Comparison of ENCODE assay signal across 20 cellular contexts in the genomic region with DNA sequence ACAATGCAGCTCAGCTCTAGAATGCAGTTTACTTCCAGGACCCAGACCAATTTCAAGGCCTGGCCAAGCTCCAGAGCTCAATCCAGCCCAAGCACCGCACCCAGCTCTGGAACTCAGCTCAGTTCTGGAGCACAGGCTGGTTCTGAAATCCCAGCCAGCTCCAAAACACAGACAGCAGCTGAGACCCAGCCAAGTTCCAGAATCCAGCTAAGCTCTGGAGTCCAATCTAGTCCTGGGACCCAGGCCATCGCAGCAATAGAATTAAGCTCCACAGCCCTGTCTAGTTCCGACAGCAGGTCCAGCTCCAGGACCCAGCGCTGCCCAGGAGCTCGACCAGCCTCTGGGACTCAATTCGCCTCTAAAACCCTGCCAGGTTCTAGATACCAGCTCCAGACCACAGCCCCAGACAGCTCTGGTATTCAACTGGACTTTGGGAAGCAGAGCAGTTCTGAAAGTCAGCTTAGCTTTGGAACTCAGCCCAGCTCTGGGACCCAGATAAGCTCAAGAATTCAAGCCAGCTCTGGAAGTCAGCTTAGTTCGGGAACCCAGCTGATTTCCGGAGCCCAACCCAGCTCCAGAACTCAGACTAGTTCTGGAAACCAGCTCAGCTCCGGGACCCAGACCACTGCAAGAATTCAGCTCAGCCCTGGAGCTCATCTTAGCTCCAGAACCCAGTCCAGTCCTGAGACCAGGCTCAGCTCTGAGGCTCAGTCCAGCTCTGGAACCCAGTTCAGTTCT. TPM values are rescaled to one million over a fixed set of nuclear protein-coding genes. Genes with fewer than 3 reads are reported as not detected.
DNase-seq lines count a peak whose midpoint lies in the region; ATAC-seq, FAIRE-seq and TF ChIP-seq lines count a peak whose summit lies in the region.
"Had no signal": no experiment of that assay in that cellular context is flagged by ENCODE, and none has a peak within 500 bp of the region (broad histone marks: within the 10 kb centered on the region; RNA-seq: fewer than 3 reads in every experiment).

No MANE protein-coding gene starts in this region.

- no peak for DNase-seq in HEK293T (ENCODE audit: extremely low spot score)
- no peak for DNase-seq in K562 (ENCODE audit: extremely low read depth in 1 of 4, low spot score in 3 of 4)
- DNase-seq in left ventricle myocardium inferior = no peak
- DNase-seq in stomach = peak; percentile 61
- no peak for DNase-seq in NCI-H2227 (lab: John Stamatoyannopoulos, UW; ENCODE audit: unreplicated experiment)
- DNase-seq in Calu3 = no peak
- no peak for DNase-seq in mesothelial cell of epicardium (ENCODE audit: low spot score in 2 of 2, unreplicated experiment in 2 of 2)
- DNase-seq: AML-193, DMS153, EL, GOT3, IMR-90, NCI-H1105, NCI-H1694 treated with DMSO at 0.1 percent for 48 hours, NCI-H2107, NCI-H226, NCI-H524 treated with DMSO at 0.1 percent for 48 hours, SHP77 had no signal

- no peak overlapping the region for H2AFZ ChIP-seq in K562 (ENCODE audit: low read depth, low read length)

- ATAC-seq in K562 = no peak
- ATAC-seq: Panc1 had no signal

- FAIRE-seq in K562 (lab: Jason Lieb, UNC) = no peak

- BruUV-seq in K562 (replicated peaks; lab: Mats Ljungman, UMichigan) (no TSS peak), Calu3 (replicated peaks; lab: Mats Ljungman, UMichigan) (no TSS peak)

- TF ChIP-seq CTCF in K562 (IDR thresholded peaks at IDR 0.05 in 2 of 3, conservative IDR thresholded peaks at IDR 0.05 in 1 of 3; ENCODE audit: insufficient read depth in 2 of 3, low read depth in 1 of 3, low read length in 3 of 3) (no peak), left ventricle myocardium inferior (IDR thresholded peaks at IDR 0.05; ENCODE audit: borderline replicate concordance) (no peak), stomach (IDR thresholded peaks at IDR 0.05) (no peak), Calu3 (IDR thresholded peaks at IDR 0.05; ENCODE audit: unreplicated experiment) (no peak), mesothelial cell of epicardium (IDR thresholded peaks at IDR 0.05; ENCODE audit: unreplicated experiment) (no peak)

- TF ChIP-seq RAD21 in K562 (CRISPR knock-in tag; conservative IDR thresholded peaks at IDR 0.05 in 1 of 2, IDR thresholded peaks at IDR 0.05 in 1 of 2) = no peak

- H3K4me1 ChIP-seq in K562 (replicated peaks in 1 of 2; ENCODE audit: control insufficient read depth in 2 of 2, insufficient read depth in 2 of 2, low read length in 2 of 2) = peaks cover 0 to 14% of the 10 kb centered on the region in 2 experiments; a peak in 1 of 5 replicates
- H3K4me1 ChIP-seq in left ventricle myocardium inferior = peaks cover 7% of the 10 kb centered on the region
- H3K4me1 ChIP-seq in stomach = peaks cover 0 to 4% (median 3%) of the 10 kb centered on the region in 4 donors

- in situ Hi-C loops in K562 (cut with MboI) = no loop called here

- no peak overlapping the region for H3K9ac ChIP-seq in K562 (ENCODE audit: insufficient read depth in 1 of 2, low read depth in 2 of 2, low read length in 2 of 2)

- H3K27ac Mint-ChIP-seq in Calu3 (ENCODE audit: unreplicated experiment) (no peak overlapping the region), mesothelial cell of epicardium (no peak overlapping the region)

- CTCF ChIA-PET in HEK293T (lab: Yijun Ruan, JAX) = interaction anchor here (0.6 to 1.9 kb wide), 3 partner anchors 16 to 111 kb away, joined by 4 to 5 read pairs (median 4); no protein-coding TSS in a partner anchor
- CTCF ChIA-PET in K562 (lab: Yijun Ruan, JAX; ENCODE audit: low intra/inter-chr PET ratio) = no interaction called here
- CTCF ChIA-PET in Calu3 (lab: Charles Lee) = interaction anchor here (0.5 to 0.6 kb wide), 2 partner anchors 12 to 226 kb away, joined by 3 to 4 read pairs; no protein-coding TSS in a partner anchor

- H3K27me3 ChIP-seq in K562 (ENCODE audit: control insufficient read depth in 2 of 2, insufficient read depth in 2 of 2, low read length in 2 of 2) (no peaks in the 10 kb centered on the region), left ventricle myocardium inferior (ENCODE audit: low read depth) (peaks cover 10% of the 10 kb centered on the region), stomach (peaks cover 0 to 10% (median 0%) of the 10 kb centered on the region in 3 donors)

- intact Hi-C loops in K562 (cut with micrococcal nuclease) (no loop called here), left ventricle myocardium inferior (cut with micrococcal nuclease) (no loop called here), stomach (cut with DNase I; ENCODE audit: low total_unique reads) (no loop called here), Calu3 (cut with micrococcal nuclease; ENCODE audit: unreplicated experiment) (no loop called here)

- H3K4me3 ChIP-seq in K562 (no peak overlapping the region), left ventricle myocardium inferior (no peak overlapping the region), stomach (no peak overlapping the region)

- H3K4me1 Mint-ChIP-seq in Calu3 (ENCODE audit: low read depth, unreplicated experiment) (no peaks in the 10 kb centered on the region), mesothelial cell of epicardium (no peaks in the 10 kb centered on the region)
- H3K4me1 Mint-ChIP-seq: CD14-positive monocyte had no signal

- TF ChIP-seq EP300 in K562 (IDR thresholded peaks at IDR 0.05; ENCODE audit: low read length) (no peak), stomach (IDR thresholded peaks at IDR 0.05) (no peak)

- TF ChIP-seq POLR2A in K562 (conservative IDR thresholded peaks at IDR 0.05) = no peak
- TF ChIP-seq POLR2A in stomach (IDR thresholded peaks at IDR 0.05) = no peak

- H3K9me3 ChIP-seq in K562 (replicated peaks; ENCODE audit: control insufficient read depth, insufficient read depth, low read depth, low read length) (peaks cover 14% of the 10 kb centered on the region), left ventricle myocardium inferior (replicated peaks) (no peaks in the 10 kb centered on the region), stomach (no peaks in the 10 kb centered on the region)

- H3K36me3 ChIP-seq in K562 (ENCODE audit: control insufficient read depth, insufficient read depth, low read length) = peaks cover 3% of the 10 kb centered on the region; the same call in 1 of the 3 replicates
- H3K36me3 ChIP-seq in left ventricle myocardium inferior = no peaks in the 10 kb centered on the region
- H3K36me3 ChIP-seq in stomach = peaks cover 0 to 6% (median 0%) of the 10 kb centered on the region in 4 donors

- 56% methylated on average over 8 of the region's 9 CpGs for WGBS in K562 (ENCODE audit: insufficient coverage, low coverage, missing lambda C conversion rate)
- WGBS in stomach, 5 donors = 49 to 77% (median 57%) methylated on average over 8 to 9 of the region's 9 CpGs

- POLR2A ChIA-PET in HEK293T (lab: Yijun Ruan, JAX) = interaction anchor here (1.3 kb wide), 1 partner anchor 16 kb away, joined by 7 read pairs; no protein-coding TSS in a partner anchor
- POLR2A ChIA-PET in K562 (lab: Yijun Ruan, JAX) = interaction anchor here (0.5 to 3.1 kb wide), 9 partner anchors 7 to 1213 kb away, joined by 3 to 29 read pairs (median 4); partner anchors contain the start of genes GIPC3 and TBXA2R

- H3K4me3 Mint-ChIP-seq in Calu3 (ENCODE audit: low read depth, unreplicated experiment) (no peak overlapping the region), mesothelial cell of epicardium (no peak overlapping the region)
- H3K4me3 Mint-ChIP-seq: CD14-positive monocyte had no signal

- no peak overlapping the region for H3K27ac ChIP-seq in K562 (ENCODE audit: extremely low read depth, low read depth, low read length)
- peak overlapping the region; percentile 59 for H3K27ac ChIP-seq in left ventricle myocardium inferior (replicated peaks)
- H3K27ac ChIP-seq in stomach = no peak overlapping the region

- no peaks in the 10 kb centered on the region for H3K36me3 Mint-ChIP-seq in Calu3 (ENCODE audit: insufficient read depth, unreplicated experiment)
- no peaks in the 10 kb centered on the region for H3K36me3 Mint-ChIP-seq in mesothelial cell of epicardium
- H3K36me3 Mint-ChIP-seq: CD14-positive monocyte had no signal

- no peak overlapping the region for H3K4me2 ChIP-seq in K562 (ENCODE audit: insufficient read depth, low read length)

- no peaks in the 10 kb centered on the region for H3K79me2 ChIP-seq in K562 (ENCODE audit: control insufficient read depth, insufficient read depth, low read length)

- H3K9me1 ChIP-seq in K562 (ENCODE audit: control insufficient read depth, insufficient read depth, low read length) = no peaks in the 10 kb centered on the region

- H3K9me3 Mint-ChIP-seq in Calu3 (ENCODE audit: low read depth, unreplicated experiment) (no peaks in the 10 kb centered on the region), mesothelial cell of epicardium (no peaks in the 10 kb centered on the region)

- H4K20me1 ChIP-seq in K562 (replicated peaks; ENCODE audit: control insufficient read depth, insufficient read depth, low read length) = no peaks in the 10 kb centered on the region

- peaks cover 23% of the 10 kb centered on the region for H3K27me3 Mint-ChIP-seq in Calu3 (ENCODE audit: unreplicated experiment)
- H3K27me3 Mint-ChIP-seq in mesothelial cell of epicardium (ENCODE audit: low read depth) = peaks cover 39% of the 10 kb centered on the region

RNA-seq across cellular contexts. Expression of gene GIPC3, which starts 6.8 kb away (rescaled TPM):
- total RNA-seq in K562 (2011; cell fraction: chromatin; rRNA removed; ENCODE audit: low replicate concordance) = 2.6 and 7.5 TPM in 2 replicates
- 3.8 and 5.5 TPM in 2 replicates for total RNA-seq in K562 (2011; cell fraction: nucleolus; rRNA removed)
- total RNA-seq in K562 (2011; cell fraction: nucleoplasm; rRNA removed) = 3.2 and 4.0 TPM in 2 replicates
- total RNA-seq in K562 (2014; rRNA removed) (0.54 and 1.2 TPM in 2 replicates), K562 (2014; rRNA removed; fragmentation: Illumina TruSeq; extraction: Trizol) (0.83 and 0.91 TPM in 2 replicates), K562 (2015; rRNA removed; fragmentation: Illumina TruSeq; extraction: Trizol) (0.98 and 1.0 TPM in 2 replicates), K562 (2021) (3.3 and 3.9 TPM in 2 replicates), left ventricle myocardium inferior (1.6 TPM), stomach (1 to 10 TPM in 1 of 5 donors, not detected in 4; 2.9 TPM), Calu3 (2022) (not detected in 2 replicates), mesothelial cell of epicardium (0.07 to 0.11 TPM (median 0.09 TPM) in 3 replicates)
- polyA plus RNA-seq in K562 (2011; rRNA removed) (2.5 and 3.1 TPM in 2 replicates), K562 (2014; fragmentation: Illumina TruSeq; extraction: Trizol) (3.0 and 3.6 TPM in 2 replicates), K562 (2014; fragmentation: Nextera tagmentation; extraction: Ambion mirVana) (under 1 TPM in 1 of 2 experiments, not detected in 1; 0.03 TPM), K562 (2014; rRNA removed) (1.9 and 2.3 TPM in 2 replicates), stomach (1 to 10 TPM in 2 of 3 donors, under 1 TPM in 1; 0.75 to 2.0 (median 1.1) TPM)
- polyA plus RNA-seq in K562 (2011; cell fraction: cytosol; rRNA removed) = 3.0 and 4.9 TPM in 2 replicates
- polyA plus RNA-seq in K562 (2011; cell fraction: nucleus; rRNA removed) = 5.3 and 8.9 TPM in 2 replicates
- 3.6 and 14.1 TPM in 2 replicates for polyA plus RNA-seq in K562 (2012)
- polyA minus RNA-seq in K562 (2011; rRNA and poly(A)+ RNA removed) = 2.0 and 3.2 TPM in 2 replicates
- polyA minus RNA-seq in K562 (2011; cell fraction: cytosol; rRNA and poly(A)+ RNA removed) = 5.9 and 6.7 TPM in 2 replicates
- polyA minus RNA-seq in K562 (2011; cell fraction: nucleus; rRNA and poly(A)+ RNA removed) = 1.6 and 2.1 TPM in 2 replicates

RNA-seq across cellular contexts. Expression of gene TBXA2R, which starts 14.6 kb away (rescaled TPM):
- 10.2 and 37.7 TPM in 2 replicates for total RNA-seq in K562 (2011; cell fraction: chromatin; rRNA removed; ENCODE audit: low replicate concordance)
- 58.8 and 84.5 TPM in 2 replicates for total RNA-seq in K562 (2011; cell fraction: nucleolus; rRNA removed)
- total RNA-seq in K562 (2011; cell fraction: nucleoplasm; rRNA removed) = 27.7 and 36.4 TPM in 2 replicates
- total RNA-seq in K562 (2014; rRNA removed) = 2.5 and 5.2 TPM in 2 replicates
- 2.3 and 2.8 TPM in 2 replicates for total RNA-seq in K562 (2014; rRNA removed; fragmentation: Illumina TruSeq; extraction: Trizol)
- 2.5 and 3.1 TPM in 2 replicates for total RNA-seq in K562 (2015; rRNA removed; fragmentation: Illumina TruSeq; extraction: Trizol)
- total RNA-seq in K562 (2021) = 21.0 and 24.0 TPM in 2 replicates
- polyA plus RNA-seq in K562 (2011; rRNA removed) = 2.9 and 4.4 TPM in 2 replicates
- 4.0 and 21.7 TPM in 2 replicates for polyA plus RNA-seq in K562 (2011; cell fraction: cytosol; rRNA removed)
- 3.7 and 12.5 TPM in 2 replicates for polyA plus RNA-seq in K562 (2011; cell fraction: nucleus; rRNA removed)
- polyA plus RNA-seq in K562 (2012) = 11.5 and 11.6 TPM in 2 replicates
- 4.3 and 6.7 TPM in 2 replicates for polyA plus RNA-seq in K562 (2014; fragmentation: Illumina TruSeq; extraction: Trizol)
- polyA plus RNA-seq in K562 (2014; fragmentation: Nextera tagmentation; extraction: Ambion mirVana) = 1 to 10 TPM; 1.5 to 2.6 TPM
- polyA plus RNA-seq in K562 (2014; rRNA removed) = 5.7 and 6.1 TPM in 2 replicates
- 0.90 and 1.6 TPM in 2 replicates for polyA minus RNA-seq in K562 (2011; rRNA and poly(A)+ RNA removed)
- polyA minus RNA-seq in K562 (2011; cell fraction: cytosol; rRNA and poly(A)+ RNA removed) = 17.4 and 19.6 TPM in 2 replicates
- 3.1 and 6.1 TPM in 2 replicates for polyA minus RNA-seq in K562 (2011; cell fraction: nucleus; rRNA and poly(A)+ RNA removed)
- 2.3 TPM for total RNA-seq in left ventricle myocardium inferior
- 1 to 10 TPM in 1 of 5 donors, under 1 TPM in 1, not detected in 3; 0.37 to 1.0 TPM for total RNA-seq in stomach
- polyA plus RNA-seq in stomach = 1 to 10 TPM in 2 of 3 donors, under 1 TPM in 1; 0.50 to 2.6 (median 1.2) TPM
- total RNA-seq in Calu3 (2022) = 0.20 and 0.24 TPM in 2 replicates
- 0.38 to 1.0 TPM (median 0.47 TPM) in 3 replicates for total RNA-seq in mesothelial cell of epicardium

RNA-seq across cellular contexts. Expression of gene HMG20B, which starts 19.3 kb away (rescaled TPM):
- 47.2 and 115 TPM in 2 replicates for total RNA-seq in K562 (2011; cell fraction: chromatin; rRNA removed; ENCODE audit: low replicate concordance)
- total RNA-seq in K562 (2011; cell fraction: nucleolus; rRNA removed) = 85.8 and 97.1 TPM in 2 replicates
- 68.6 and 70.5 TPM in 2 replicates for total RNA-seq in K562 (2011; cell fraction: nucleoplasm; rRNA removed)
- total RNA-seq in K562 (2014; rRNA removed) = 137 and 148 TPM in 2 replicates
- 18.2 and 18.5 TPM in 2 replicates for total RNA-seq in K562 (2014; rRNA removed; fragmentation: Illumina TruSeq; extraction: Trizol)
- total RNA-seq in K562 (2015; rRNA removed; fragmentation: Illumina TruSeq; extraction: Trizol) = 37.6 and 38.6 TPM in 2 replicates
- 122 and 125 TPM in 2 replicates for total RNA-seq in K562 (2021)
- polyA plus RNA-seq in K562 (2011; rRNA removed) = 47.6 and 54.4 TPM in 2 replicates
- 49.5 and 107 TPM in 2 replicates for polyA plus RNA-seq in K562 (2011; cell fraction: cytosol; rRNA removed)
- 169 and 253 TPM in 2 replicates for polyA plus RNA-seq in K562 (2011; cell fraction: nucleus; rRNA removed)
- polyA plus RNA-seq in K562 (2012) = 75.9 and 122 TPM in 2 replicates
- 25.6 and 53.2 TPM in 2 replicates for polyA plus RNA-seq in K562 (2014; fragmentation: Illumina TruSeq; extraction: Trizol)
- under 1 TPM; 0.35 to 0.78 TPM for polyA plus RNA-seq in K562 (2014; fragmentation: Nextera tagmentation; extraction: Ambion mirVana)
- 159 and 172 TPM in 2 replicates for polyA plus RNA-seq in K562 (2014; rRNA removed)
- 8.0 and 11.1 TPM in 2 replicates for polyA minus RNA-seq in K562 (2011; rRNA and poly(A)+ RNA removed)
- 24.4 and 30.8 TPM in 2 replicates for polyA minus RNA-seq in K562 (2011; cell fraction: cytosol; rRNA and poly(A)+ RNA removed)
- polyA minus RNA-seq in K562 (2011; cell fraction: nucleus; rRNA and poly(A)+ RNA removed) = 24.4 and 30.4 TPM in 2 replicates
- 34.8 TPM for total RNA-seq in left ventricle myocardium inferior
- 100 to 1,000 TPM in 3 of 5 donors, 10 to 100 TPM in 2; 39.8 to 638 (median 160) TPM for total RNA-seq in stomach
- 100 to 1,000 TPM in 1 of 3 donors, 10 to 100 TPM in 2; 79.5 to 103 (median 80.6) TPM for polyA plus RNA-seq in stomach
- 58.1 and 58.4 TPM in 2 replicates for total RNA-seq in Calu3 (2022)
- 89.5 to 94.9 TPM (median 93.9 TPM) in 3 replicates for total RNA-seq in mesothelial cell of epicardium

RNA-seq across cellular contexts. Expression of gene CACTIN, which starts 34.5 kb away (rescaled TPM):
- 35.4 and 89.8 TPM in 2 replicates for total RNA-seq in K562 (2011; cell fraction: chromatin; rRNA removed; ENCODE audit: low replicate concordance)
- 60.3 and 65.9 TPM in 2 replicates for total RNA-seq in K562 (2011; cell fraction: nucleolus; rRNA removed)
- 35.3 and 37.6 TPM in 2 replicates for total RNA-seq in K562 (2011; cell fraction: nucleoplasm; rRNA removed)
- 46.5 and 57.8 TPM in 2 replicates for total RNA-seq in K562 (2014; rRNA removed)
- total RNA-seq in K562 (2014; rRNA removed; fragmentation: Illumina TruSeq; extraction: Trizol) = 7.6 and 7.9 TPM in 2 replicates
- 25.6 and 27.3 TPM in 2 replicates for total RNA-seq in K562 (2015; rRNA removed; fragmentation: Illumina TruSeq; extraction: Trizol)
- total RNA-seq in K562 (2021) = 42.1 and 49.2 TPM in 2 replicates
- polyA plus RNA-seq in K562 (2011; rRNA removed) = 15.0 and 19.4 TPM in 2 replicates
- 21.9 and 50.9 TPM in 2 replicates for polyA plus RNA-seq in K562 (2011; cell fraction: cytosol; rRNA removed)
- polyA plus RNA-seq in K562 (2011; cell fraction: nucleus; rRNA removed) = 54.2 and 84.9 TPM in 2 replicates
- 22.8 and 28.5 TPM in 2 replicates for polyA plus RNA-seq in K562 (2012)
- 9.6 and 20.4 TPM in 2 replicates for polyA plus RNA-seq in K562 (2014; fragmentation: Illumina TruSeq; extraction: Trizol)
- polyA plus RNA-seq in K562 (2014; fragmentation: Nextera tagmentation; extraction: Ambion mirVana) = under 1 TPM; 0.15 to 0.52 TPM
- 35.0 and 36.4 TPM in 2 replicates for polyA plus RNA-seq in K562 (2014; rRNA removed)
- polyA minus RNA-seq in K562 (2011; rRNA and poly(A)+ RNA removed) = 4.5 and 9.4 TPM in 2 replicates
- polyA minus RNA-seq in K562 (2011; cell fraction: cytosol; rRNA and poly(A)+ RNA removed) = 13.0 and 16.6 TPM in 2 replicates
- 9.6 and 12.0 TPM in 2 replicates for polyA minus RNA-seq in K562 (2011; cell fraction: nucleus; rRNA and poly(A)+ RNA removed)
- total RNA-seq in left ventricle myocardium inferior = 14.5 TPM
- total RNA-seq in stomach = 100 to 1,000 TPM in 1 of 5 donors, 10 to 100 TPM in 3, 1 to 10 TPM in 1; 9.8 to 180 (median 19.4) TPM
- 10 to 100 TPM; 10.2 to 13.9 (median 12.4) TPM for polyA plus RNA-seq in stomach
- total RNA-seq in Calu3 (2022) = 20.2 and 21.4 TPM in 2 replicates
- total RNA-seq in mesothelial cell of epicardium = 36.6 to 39.2 TPM (median 37.3 TPM) in 3 replicates

RNA-seq across cellular contexts. Expression of gene MFSD12, which starts 34.7 kb away (rescaled TPM):
- total RNA-seq in K562 (2011; cell fraction: chromatin; rRNA removed; ENCODE audit: low replicate concordance) = 80.9 and 267 TPM in 2 replicates
- total RNA-seq in K562 (2011; cell fraction: nucleolus; rRNA removed) = 253 and 311 TPM in 2 replicates
- total RNA-seq in K562 (2011; cell fraction: nucleoplasm; rRNA removed) = 151 and 160 TPM in 2 replicates
- total RNA-seq in K562 (2014; rRNA removed) = 99.9 and 103 TPM in 2 replicates
- total RNA-seq in K562 (2014; rRNA removed; fragmentation: Illumina TruSeq; extraction: Trizol) = 18.8 and 21.5 TPM in 2 replicates
- total RNA-seq in K562 (2015; rRNA removed; fragmentation: Illumina TruSeq; extraction: Trizol) = 34.8 and 40.7 TPM in 2 replicates
- total RNA-seq in K562 (2021) = 110 and 112 TPM in 2 replicates
- polyA plus RNA-seq in K562 (2011; rRNA removed) = 31.8 and 53.9 TPM in 2 replicates
- 48.2 and 140 TPM in 2 replicates for polyA plus RNA-seq in K562 (2011; cell fraction: cytosol; rRNA removed)
- polyA plus RNA-seq in K562 (2011; cell fraction: nucleus; rRNA removed) = 127 and 224 TPM in 2 replicates
- polyA plus RNA-seq in K562 (2012) = 63.5 and 81.8 TPM in 2 replicates
- 28.2 and 63.0 TPM in 2 replicates for polyA plus RNA-seq in K562 (2014; fragmentation: Illumina TruSeq; extraction: Trizol)
- 1 to 10 TPM in 1 of 2 experiments, under 1 TPM in 1; 0.69 to 1.7 TPM for polyA plus RNA-seq in K562 (2014; fragmentation: Nextera tagmentation; extraction: Ambion mirVana)
- polyA plus RNA-seq in K562 (2014; rRNA removed) = 79.9 and 80.7 TPM in 2 replicates
- 19.6 and 27.4 TPM in 2 replicates for polyA minus RNA-seq in K562 (2011; rRNA and poly(A)+ RNA removed)
- polyA minus RNA-seq in K562 (2011; cell fraction: cytosol; rRNA and poly(A)+ RNA removed) = 64.0 and 66.5 TPM in 2 replicates
- 38.5 and 38.8 TPM in 2 replicates for polyA minus RNA-seq in K562 (2011; cell fraction: nucleus; rRNA and poly(A)+ RNA removed)
- total RNA-seq in left ventricle myocardium inferior = 23.5 TPM
- total RNA-seq in stomach = 10 to 100 TPM in 4 of 5 donors, under 1 TPM in 1; 0.58 to 96.4 (median 62.5) TPM
- 10 to 100 TPM in 2 of 3 donors, 1 to 10 TPM in 1; 8.2 to 35.6 (median 34.1) TPM for polyA plus RNA-seq in stomach
- 95.2 and 105 TPM in 2 replicates for total RNA-seq in Calu3 (2022)
- 58.3 to 61.1 TPM (median 59.5 TPM) in 3 replicates for total RNA-seq in mesothelial cell of epicardium
